21 cellular contexts compared by ENCODE assay signal in the genomic region with DNA sequence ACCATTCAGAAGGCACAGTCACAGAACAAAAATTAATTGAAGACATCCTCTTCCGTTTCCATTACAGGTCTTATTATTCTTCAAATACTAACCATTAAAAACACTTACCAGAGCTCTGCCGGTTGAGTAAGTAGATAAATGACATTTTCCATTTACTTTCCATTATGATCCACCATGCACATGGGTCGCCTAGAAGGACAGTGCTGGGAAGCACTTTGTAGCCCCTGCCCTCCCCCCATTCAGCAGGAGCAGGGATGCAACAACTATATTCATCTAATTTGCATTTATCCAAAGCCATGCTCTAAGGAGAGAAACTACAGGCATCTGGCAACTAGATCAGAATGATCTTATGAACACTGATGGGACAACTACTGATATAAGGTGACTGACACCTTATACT.
DNase-seq lines count a peak whose midpoint lies in the region; ATAC-seq and TF ChIP-seq lines count a peak whose summit lies in the region.
"Had no signal": no experiment of that assay in that cellular context is flagged by ENCODE, and none has a peak within 500 bp of the region (broad histone marks: within the 10 kb centered on the region; RNA-seq: fewer than 3 reads in every experiment).

No MANE protein-coding gene starts in this region.

- no peaks in the 10 kb centered on the region for H3F3A ChIP-seq in GM23248 (ENCODE audit: insufficient read depth)

- no peak for DNase-seq in activated CD4-positive, alpha-beta T cell treated with anti-CD3 and anti-CD28 coated beads for 36 hours
- DNase-seq in activated CD4-positive, alpha-beta T cell treated with anti-CD3 and anti-CD28 coated beads, Interleukin-2, amount 50 U/mL, for 48 hours = no peak
- DNase-seq in heart right ventricle (no peak), left cardiac atrium (no peak), thyroid gland (no peak), GM23248 (no peak), SJCRH30 (no peak)
- DNase-seq: 8988T, DND-41, MG63, NCI-H1092, NCI-H146, NCI-H2081, NCI-H510A treated with DMSO at 0.1 percent for 48 hours, NCI-H82, PC-3 had no signal

- H3K27me3 ChIP-seq in heart right ventricle = no peaks in the 10 kb centered on the region
- no peaks in the 10 kb centered on the region for H3K27me3 ChIP-seq in thyroid gland
- peaks cover 32% of the 10 kb centered on the region for H3K27me3 ChIP-seq in GM23248 (replicated peaks; ENCODE audit: insufficient read depth)
- no peaks in the 10 kb centered on the region for H3K27me3 ChIP-seq in SJCRH30
- H3K27me3 ChIP-seq: MG63 had no signal

- H3K4me3 ChIP-seq in heart right ventricle = no peak overlapping the region
- no peak overlapping the region for H3K4me3 ChIP-seq in thyroid gland (replicated peaks in 1 of 3)
- no peak overlapping the region for H3K4me3 ChIP-seq in GM23248
- H3K4me3 ChIP-seq in SJCRH30 = no peak overlapping the region
- H3K4me3 ChIP-seq: GM12878, MG63 had no signal

- H3K36me3 ChIP-seq in heart right ventricle (peaks cover 0 to 55% (median 7%) of the 10 kb centered on the region in 9 donors), thyroid gland (peaks cover 0 to 5% of the 10 kb centered on the region in 2 donors), GM23248 (ENCODE audit: low read depth) (no peaks in the 10 kb centered on the region), SJCRH30 (peaks cover 6% of the 10 kb centered on the region)

- H3K27ac ChIP-seq in heart right ventricle = peak overlapping the region in 9 of 10 donors; percentile 69 to 86 (median 78)
- peak overlapping the region; percentile 83 to 100 (median 97) for H3K27ac ChIP-seq in thyroid gland
- no peak overlapping the region for H3K27ac ChIP-seq in GM23248
- no peak overlapping the region for H3K27ac ChIP-seq in SJCRH30
- H3K27ac ChIP-seq: KMS-11, RWPE1 had no signal

- in situ Hi-C loops in GM23248 (cut with MboI) = no loop called here

- no peak for TF ChIP-seq POLR2A in thyroid gland (IDR thresholded peaks at IDR 0.05)

- WGBS in heart right ventricle, 2 donors = 81 to 85% methylated on average over 3 of the region's 3 CpGs
- 89 to 93% methylated on average over 3 of the region's 3 CpGs for WGBS in thyroid gland, 2 donors
- 56 to 68% methylated on average over 3 of the region's 3 CpGs for WGBS in GM23248 (ENCODE audit: low coverage in 1 of 2, low lambda C conversion rate in 2 of 2, missing lambda C conversion rate in 2 of 2), 2 experiments

- POLR2A ChIA-PET in activated CD4-positive, alpha-beta T cell treated with anti-CD3 and anti-CD28 coated beads for 36 hours (lab: Charles Lee) = no interaction called here

- H3K4me3 Mint-ChIP-seq in activated CD4-positive, alpha-beta T cell treated with anti-CD3 and anti-CD28 coated beads for 36 hours = no peak overlapping the region
- H3K4me3 Mint-ChIP-seq in activated T-helper 17 cell treated with anti-CD3 and anti-CD28 coated beads, Interleukin-2, amount 50 U/mL, for 72 hours = no peak overlapping the region

- intact Hi-C loops in activated CD4-positive, alpha-beta T cell treated with anti-CD3 and anti-CD28 coated beads for 36 hours (cut with DNase I, micrococcal nuclease) = no loop called here
- intact Hi-C loops in heart right ventricle (cut with DNase I) = loop anchor here in 2 of 10 donors (5.0 kb wide), 1 partner anchor 36 kb away; no protein-coding TSS in a partner anchor
- intact Hi-C loops in left cardiac atrium (cut with DNase I) = loop anchor here in 1 of 2 donors (5.0 kb wide), 1 partner anchor 41 kb away; no protein-coding TSS in a partner anchor
- intact Hi-C loops in thyroid gland (cut with DNase I) = no loop called here

- no peak overlapping the region for H3K9ac ChIP-seq in GM23248
- H3K9ac ChIP-seq: KMS-11 had no signal

- H3K27me3 Mint-ChIP-seq in activated CD4-positive, alpha-beta T cell treated with anti-CD3 and anti-CD28 coated beads for 36 hours = no peaks in the 10 kb centered on the region
- no peaks in the 10 kb centered on the region for H3K27me3 Mint-ChIP-seq in activated T-helper 17 cell treated with anti-CD3 and anti-CD28 coated beads, Interleukin-2, amount 50 U/mL, for 72 hours

- no peak overlapping the region for H2AFZ ChIP-seq in GM23248

- H3K4me2 ChIP-seq in GM23248 (ENCODE audit: unreplicated experiment) = no peak overlapping the region
- H3K4me2 ChIP-seq: KMS-11 had no signal

- H3K9me3 ChIP-seq in heart right ventricle = peaks cover 0 to 2% (median 0%) of the 10 kb centered on the region in 11 donors
- H3K9me3 ChIP-seq in thyroid gland = no peaks in the 10 kb centered on the region
- peaks cover 4% of the 10 kb centered on the region for H3K9me3 ChIP-seq in GM23248 (ENCODE audit: low read depth)
- no peaks in the 10 kb centered on the region for H3K9me3 ChIP-seq in SJCRH30 (replicated peaks)
- H3K9me3 ChIP-seq: MG63 had no signal

- peaks cover 45% of the 10 kb centered on the region for H3K36me3 Mint-ChIP-seq in activated CD4-positive, alpha-beta T cell treated with anti-CD3 and anti-CD28 coated beads for 36 hours (ENCODE audit: low read depth)
- H3K36me3 Mint-ChIP-seq in activated T-helper 17 cell treated with anti-CD3 and anti-CD28 coated beads, Interleukin-2, amount 50 U/mL, for 72 hours (ENCODE audit: low read depth) = peaks cover 67% of the 10 kb centered on the region

- TF ChIP-seq CTCF in heart right ventricle (IDR thresholded peaks at IDR 0.05) (no peak), thyroid gland (IDR thresholded peaks at IDR 0.05) (no peak)

- H3K4me1 ChIP-seq in heart right ventricle (peaks cover 15 to 93% (median 70%) of the 10 kb centered on the region in 9 donors), thyroid gland (peaks cover 89 to 91% of the 10 kb centered on the region in 2 donors), GM23248 (ENCODE audit: insufficient read depth) (no peaks in the 10 kb centered on the region), SJCRH30 (no peaks in the 10 kb centered on the region)

- ATAC-seq in activated CD4-positive, alpha-beta T cell treated with anti-CD3 and anti-CD28 coated beads for 36 hours = no peak
- no peak for ATAC-seq in heart right ventricle
- no peak for ATAC-seq in left cardiac atrium
- no peak for ATAC-seq in activated T-helper 17 cell treated with anti-CD3 and anti-CD28 coated beads, Interleukin-2, amount 50 U/mL, for 72 hours (replicated peaks)
- ATAC-seq: GM12878, HepG2, PC-3 had no signal

- CTCF ChIA-PET in activated CD4-positive, alpha-beta T cell treated with anti-CD3 and anti-CD28 coated beads for 36 hours (lab: Charles Lee) = interaction anchor here (2.3 to 4.0 kb wide), 2 partner anchors 9 to 38 kb away, joined by 9 to 24 read pairs; no protein-coding TSS in a partner anchor

- no peaks in the 10 kb centered on the region for H3K79me2 ChIP-seq in GM23248 (ENCODE audit: insufficient read depth)

- H4K20me1 ChIP-seq in GM23248 (ENCODE audit: insufficient read depth) = no peaks in the 10 kb centered on the region

- peaks cover 3% of the 10 kb centered on the region for H3K9me3 Mint-ChIP-seq in activated CD4-positive, alpha-beta T cell treated with anti-CD3 and anti-CD28 coated beads for 36 hours (ENCODE audit: low read depth)
- no peaks in the 10 kb centered on the region for H3K9me3 Mint-ChIP-seq in activated T-helper 17 cell treated with anti-CD3 and anti-CD28 coated beads, Interleukin-2, amount 50 U/mL, for 72 hours

- peaks cover 60% of the 10 kb centered on the region for H3K4me1 Mint-ChIP-seq in activated CD4-positive, alpha-beta T cell treated with anti-CD3 and anti-CD28 coated beads for 36 hours
- peaks cover 34% of the 10 kb centered on the region for H3K4me1 Mint-ChIP-seq in activated T-helper 17 cell treated with anti-CD3 and anti-CD28 coated beads, Interleukin-2, amount 50 U/mL, for 72 hours

- no peaks in the 10 kb centered on the region for H3K9me2 ChIP-seq in GM23248 (ENCODE audit: insufficient read depth)

- H3K27ac Mint-ChIP-seq in activated CD4-positive, alpha-beta T cell treated with anti-CD3 and anti-CD28 coated beads for 36 hours = peak overlapping the region; percentile 2
- peak overlapping the region; percentile 44 for H3K27ac Mint-ChIP-seq in activated T-helper 17 cell treated with anti-CD3 and anti-CD28 coated beads, Interleukin-2, amount 50 U/mL, for 72 hours

Comparison
In these comparisons a context has a peak if more than half of its experiments do, and no peak if none do; other contexts are left out.
1. H3K27ac ChIP-seq: peak in heart right ventricle (9 of 10) and thyroid gland (3 of 3); none in GM23248 (single experiment) and SJCRH30 (single experiment).